9 cellular contexts compared by ENCODE assay signal in genomic region chr3:172512363-172512762, GRCh38. TPM values are rescaled to one million over a fixed set of nuclear protein-coding genes. Genes with fewer than 3 reads are reported as not detected.
A peak's percentile ranks its signal among the peaks of the same experiment; 100 is the strongest.
DNase-seq lines count a peak whose midpoint lies in the region; ATAC-seq and TF ChIP-seq lines count a peak whose summit lies in the region.
"Had no signal": no experiment of that assay in that cellular context is flagged by ENCODE, and none has a peak within 500 bp of the region (broad histone marks: within the 10 kb centered on the region; RNA-seq: fewer than 3 reads in every experiment).

No MANE protein-coding gene starts in this region.

- no peaks in the 10 kb centered on the region for H3K9me3 Mint-ChIP-seq in natural killer cell

- H3K36me3 Mint-ChIP-seq in natural killer cell, result peaks cover 25% of the 10 kb centered on the region

- H3K27me3 Mint-ChIP-seq in natural killer cell (ENCODE audit: low read depth in 2 of 2), result no peaks in the 10 kb centered on the region

- H3K36me3 ChIP-seq in ascending aorta, result no peaks in the 10 kb centered on the region

- peaks cover 57 to 65% of the 10 kb centered on the region in 2 donors for H3K4me1 Mint-ChIP-seq in natural killer cell

- no peaks in the 10 kb centered on the region for H3K27me3 ChIP-seq in ascending aorta

- no peak for TF ChIP-seq CTCF in ascending aorta (IDR thresholded peaks at IDR 0.05)
- no peak for TF ChIP-seq CTCF in natural killer cell (IDR thresholded peaks at IDR 0.05)

- no peaks in the 10 kb centered on the region for H3K4me1 ChIP-seq in ascending aorta

- no peak overlapping the region for H3K27ac ChIP-seq in ascending aorta

- peak; percentile 13 for DNase-seq in OCI-M2 (lab: John Stamatoyannopoulos, UW; ENCODE audit: unreplicated experiment)
- DNase-seq in ascending aorta (ENCODE audit: low spot score in 2 of 2), result peak; percentile 58 to 77
- no peak for DNase-seq in natural killer cell
- no peak for DNase-seq in foreskin melanocyte
- no peak for DNase-seq in SW 1271 (lab: John Stamatoyannopoulos, UW)

- H3K27ac Mint-ChIP-seq in natural killer cell, result peak overlapping the region; percentile 87 to 88

- H3K4me3 Mint-ChIP-seq in natural killer cell, result peak overlapping the region; percentile 64

- H3K4me3 ChIP-seq in ascending aorta, result no peak overlapping the region
- H3K4me3 ChIP-seq: dorsolateral prefrontal cortex had no signal

- intact Hi-C loops in ascending aorta (cut with DNase I) (no loop called here), natural killer cell (cut with micrococcal nuclease) (no loop called here)

- H3K9me3 ChIP-seq in ascending aorta, result no peaks in the 10 kb centered on the region

- ATAC-seq in GM18499 (IDR thresholded peaks at IDR 0.05; ENCODE audit: insufficient read depth, unreplicated experiment) (peak; percentile 41), HG02678 (IDR thresholded peaks at IDR 0.05; ENCODE audit: unreplicated experiment) (peak; percentile 73), natural killer cell (peak; percentile 44 to 90 (median 63)), esophagus mucosa (no peak)

RNA-seq across cellular contexts. Expression of gene TNFSF10, which starts 10.9 kb away (rescaled TPM):
- 89.8 TPM for total RNA-seq in ascending aorta
- 10 to 100 TPM in 2 of 3 donors, 1 to 10 TPM in 1; 9.5 to 27.7 (median 18.4) TPM for total RNA-seq in natural killer cell
- total RNA-seq in esophagus mucosa, result 40.2 TPM

Comparison
In these comparisons a context has a peak if more than half of its experiments do, and no peak if none do; other contexts are left out.
1. DNase-seq: peak in OCI-M2 (single experiment) and ascending aorta (2 of 2); none in natural killer cell (single experiment), foreskin melanocyte (single experiment) and SW 1271 (0 of 2).